32 cellular contexts compared by ENCODE assay signal in the genomic region with DNA sequence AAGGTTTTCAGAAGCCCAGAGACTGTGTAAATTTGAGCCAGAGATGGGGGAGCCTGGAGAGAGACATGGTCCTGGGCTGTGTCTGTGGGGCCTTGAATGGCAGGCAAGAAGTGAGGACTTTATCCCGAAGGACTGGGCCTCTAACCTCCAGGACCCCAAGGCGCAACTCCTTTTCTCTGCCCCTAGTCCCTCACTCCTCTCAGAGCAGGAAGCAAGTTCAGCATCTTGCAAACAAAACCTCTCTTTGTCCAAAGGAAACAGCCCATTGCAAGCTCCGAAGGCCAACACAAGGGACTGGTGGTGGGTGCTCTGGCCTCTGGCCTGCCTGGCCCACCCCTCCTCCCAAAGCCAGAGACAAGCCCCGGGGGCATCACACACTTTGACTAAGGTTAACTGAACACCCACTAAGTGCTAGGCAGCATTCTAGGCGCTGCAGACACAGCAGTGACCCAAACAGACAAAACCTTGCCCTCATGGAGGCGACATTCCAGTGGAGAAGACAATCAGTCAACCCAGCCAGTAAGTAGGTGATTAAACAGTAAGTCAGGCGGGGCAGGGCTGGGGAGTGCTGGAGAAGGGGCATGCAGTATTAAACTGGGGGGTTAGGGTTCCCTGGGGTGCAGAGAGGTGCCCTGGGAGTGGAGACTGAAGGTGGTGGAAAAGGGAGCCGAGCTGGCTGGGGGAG. TPM values are rescaled to one million over a fixed set of nuclear protein-coding genes. Genes with fewer than 3 reads are reported as not detected.
A peak's percentile ranks its signal among the peaks of the same experiment; 100 is the strongest.
DNase-seq lines count a peak whose midpoint lies in the region; ATAC-seq and TF ChIP-seq lines count a peak whose summit lies in the region.
"Had no signal": no experiment of that assay in that cellular context is flagged by ENCODE, and none has a peak within 500 bp of the region (broad histone marks: within the 10 kb centered on the region; RNA-seq: fewer than 3 reads in every experiment).

No MANE protein-coding gene starts in this region.

- H4K91ac ChIP-seq in neuronal stem cell (ENCODE audit: low read depth, low read length, poor library complexity): no peak overlapping the region

- H3K36me3 Mint-ChIP-seq in endodermal cell (ENCODE audit: low read depth): no peaks in the 10 kb centered on the region
- H3K36me3 Mint-ChIP-seq: activated naive CD8-positive, alpha-beta T cell treated with anti-CD3 and anti-CD28 coated beads, Interleukin-2, amount 10 ng/mL, durations not matched to agents 7 days and 5 days; CD4-positive, alpha-beta memory T cell; type B pancreatic cell had no signal

- no peak overlapping the region for H3K14ac ChIP-seq in neuronal stem cell (ENCODE audit: low read length)

- no peak overlapping the region for H2BK12ac ChIP-seq in neuronal stem cell (ENCODE audit: low read length)

- TF ChIP-seq CTCF in endodermal cell (conservative IDR thresholded peaks at IDR 0.05): no peak

- H3K36me3 ChIP-seq in BLaER1: no peaks in the 10 kb centered on the region
- no peaks in the 10 kb centered on the region for H3K36me3 ChIP-seq in Karpas-422 (ENCODE audit: insufficient read depth, low read length)
- no peaks in the 10 kb centered on the region for H3K36me3 ChIP-seq in endodermal cell (ENCODE audit: control insufficient read depth, insufficient read depth, low read length)
- H3K36me3 ChIP-seq in neuronal stem cell (replicated peaks in 1 of 2; ENCODE audit: control insufficient read depth in 2 of 2, insufficient read depth in 2 of 2, low read length in 2 of 2): no peaks in the 10 kb centered on the region
- H3K36me3 ChIP-seq: ascending aorta, left ventricle myocardium inferior had no signal

- H4K20me1 ChIP-seq in BLaER1: no peaks in the 10 kb centered on the region
- H4K20me1 ChIP-seq in Karpas-422 (ENCODE audit: insufficient read depth, low read depth, low read length): no peaks in the 10 kb centered on the region

- peaks cover 1% of the 10 kb centered on the region for H3K4me1 Mint-ChIP-seq in endodermal cell
- H3K4me1 Mint-ChIP-seq: activated naive CD8-positive, alpha-beta T cell treated with anti-CD3 and anti-CD28 coated beads, Interleukin-2, amount 10 ng/mL, durations not matched to agents 7 days and 5 days had no signal

- no peak overlapping the region for H3K4me3 Mint-ChIP-seq in endodermal cell
- H3K4me3 Mint-ChIP-seq: activated naive CD8-positive, alpha-beta T cell treated with anti-CD3 and anti-CD28 coated beads, Interleukin-2, amount 10 ng/mL, durations not matched to agents 7 days and 5 days; CD4-positive, alpha-beta memory T cell; T-helper 1 cell treated with Interleukin-12 subunit alpha and Interleukin-12 subunit beta and Interleukin-4 antibody, amounts not matched to agents 30 μg/mL and 1 μg/mL, for 36 hours; type B pancreatic cell had no signal

- H2BK5ac ChIP-seq in neuronal stem cell (ENCODE audit: low read length): peak overlapping the region; percentile 68

- H3K4ac ChIP-seq in neuronal stem cell (ENCODE audit: low read length): no peak overlapping the region

- H3K27ac Mint-ChIP-seq in endodermal cell: peak overlapping the region; percentile 61
- H3K27ac Mint-ChIP-seq: activated naive CD8-positive, alpha-beta T cell treated with anti-CD3 and anti-CD28 coated beads, Interleukin-2, amount 10 ng/mL, durations not matched to agents 7 days and 5 days; CD4-positive, alpha-beta memory T cell; T-helper 1 cell treated with Interleukin-12 subunit alpha and Interleukin-12 subunit beta and Interleukin-4 antibody, amounts not matched to agents 30 μg/mL and 1 μg/mL, for 36 hours; type B pancreatic cell had no signal

- H4K8ac ChIP-seq in neuronal stem cell (ENCODE audit: low read depth, low read length): no peak overlapping the region

- H3K4me1 ChIP-seq in BLaER1 (peaks cover 100% of the 10 kb centered on the region), Karpas-422 (ENCODE audit: low read length) (peaks cover 50% of the 10 kb centered on the region), endodermal cell (ENCODE audit: control insufficient read depth, insufficient read depth, low read length) (no peaks in the 10 kb centered on the region), neuronal stem cell (ENCODE audit: control insufficient read depth in 2 of 2, insufficient read depth in 1 of 2, low read depth in 1 of 2, low read length in 2 of 2) (no peaks in the 10 kb centered on the region)
- H3K4me1 ChIP-seq: ascending aorta, left ventricle myocardium inferior had no signal

- H3K27ac ChIP-seq in BLaER1: peak overlapping the region; percentile 90
- peak overlapping the region; percentile 98 for H3K27ac ChIP-seq in Karpas-422 (ENCODE audit: low read length)
- H3K27ac ChIP-seq in endodermal cell (ENCODE audit: low read depth, low read length): no peak overlapping the region
- H3K27ac ChIP-seq in neuronal stem cell (replicated peaks; ENCODE audit: low read length): no peak overlapping the region
- H3K27ac ChIP-seq: ascending aorta, left ventricle myocardium inferior had no signal

- no peak overlapping the region for H2AK5ac ChIP-seq in neuronal stem cell (ENCODE audit: low read depth, low read length)

- no peak overlapping the region for H2BK15ac ChIP-seq in neuronal stem cell (ENCODE audit: low read length)

- peak overlapping the region; percentile 68 for H2AFZ ChIP-seq in Karpas-422 (ENCODE audit: low read length)
- H2AFZ ChIP-seq in neuronal stem cell (ENCODE audit: low read length): no peak overlapping the region

- H3K79me1 ChIP-seq in neuronal stem cell (ENCODE audit: low read depth, low read length): no peaks in the 10 kb centered on the region

- ATAC-seq in GM21529 (IDR thresholded peaks at IDR 0.05; ENCODE audit: unreplicated experiment) (no peak), HG02642 (IDR thresholded peaks at IDR 0.05; ENCODE audit: poor library complexity, unreplicated experiment) (no peak), HG03432 (IDR thresholded peaks at IDR 0.05; ENCODE audit: unreplicated experiment) (no peak)

- H3K79me2 ChIP-seq in Karpas-422 (ENCODE audit: low read length): no peaks in the 10 kb centered on the region

- no peaks in the 10 kb centered on the region for H3K27me3 Mint-ChIP-seq in endodermal cell (ENCODE audit: insufficient read depth)
- H3K27me3 Mint-ChIP-seq: activated naive CD8-positive, alpha-beta T cell treated with anti-CD3 and anti-CD28 coated beads, Interleukin-2, amount 10 ng/mL, durations not matched to agents 7 days and 5 days; type B pancreatic cell had no signal

- H3K23ac ChIP-seq in neuronal stem cell (ENCODE audit: low read depth, low read length, poor library complexity): no peak overlapping the region

- H3K4me3 ChIP-seq in BLaER1 (0 out of 2 replicates have a peak overlapping the region, but pooled peaks have one; percentile 1), Karpas-422 (ENCODE audit: low read length) (no peak overlapping the region), endodermal cell (ENCODE audit: low read length) (no peak overlapping the region), neuronal stem cell (ENCODE audit: low read length in 2 of 2) (no peak overlapping the region)
- H3K4me3 ChIP-seq: ascending aorta, left ventricle myocardium inferior had no signal

- 83 to 89% methylated on average over 3 to 8 of the region's 8 CpGs for WGBS in endodermal cell (ENCODE audit: insufficient coverage in 1 of 2, insufficient read length in 1 of 2), 2 experiments
- no CpG with 5 or more reads among the region's 8 CpGs for WGBS in neuronal stem cell (ENCODE audit: extremely low coverage in 2 of 2, insufficient read length in 2 of 2, insufficient replicate concordance in 1 of 2), 2 donors

- H3K9ac ChIP-seq in BLaER1 (peak overlapping the region; percentile 47), Karpas-422 (ENCODE audit: low read length) (peak overlapping the region; percentile 58), endodermal cell (ENCODE audit: extremely low read depth, low read length, poor library complexity, severe bottlenecking) (no peak overlapping the region), neuronal stem cell (ENCODE audit: low read depth, low read length, poor library complexity) (no peak overlapping the region)
- H3K9ac ChIP-seq: SK-N-SH had no signal

- H3K4me2 ChIP-seq in BLaER1: peak overlapping the region; percentile 90
- peak overlapping the region; percentile 53 for H3K4me2 ChIP-seq in Karpas-422 (ENCODE audit: low read depth, low read length, poor library complexity, severe bottlenecking)
- H3K4me2 ChIP-seq in neuronal stem cell (ENCODE audit: insufficient read depth, low read length, poor library complexity, severe bottlenecking): no peak overlapping the region
- H3K4me2 ChIP-seq: SK-N-SH had no signal

- no peaks in the 10 kb centered on the region for H3K9me2 ChIP-seq in Karpas-422 (replicated peaks; ENCODE audit: insufficient read depth, low read length)
- H3K9me2 ChIP-seq: SK-N-SH had no signal

- no peaks in the 10 kb centered on the region for H3K27me3 ChIP-seq in BLaER1
- H3K27me3 ChIP-seq in Karpas-422 (ENCODE audit: low read length): no peaks in the 10 kb centered on the region
- H3K27me3 ChIP-seq in endodermal cell (ENCODE audit: control insufficient read depth, insufficient read depth, low read length, poor library complexity, severe bottlenecking): no peaks in the 10 kb centered on the region
- peaks cover 0 to 12% (median 3%) of the 10 kb centered on the region in 3 experiments for H3K27me3 ChIP-seq in neuronal stem cell (ENCODE audit: control insufficient read depth in 3 of 3, insufficient read depth in 3 of 3, low read depth in 1 of 3, low read length in 3 of 3)
- H3K27me3 ChIP-seq: ascending aorta had no signal

- H2BK120ac ChIP-seq in neuronal stem cell (ENCODE audit: low read depth, low read length): no peak overlapping the region

- no peaks in the 10 kb centered on the region for H3K9me3 ChIP-seq in BLaER1
- no peaks in the 10 kb centered on the region for H3K9me3 ChIP-seq in Karpas-422 (ENCODE audit: low read length)
- no peaks in the 10 kb centered on the region for H3K9me3 ChIP-seq in endodermal cell (ENCODE audit: control insufficient read depth, low read length)
- no peaks in the 10 kb centered on the region for H3K9me3 ChIP-seq in neuronal stem cell (replicated peaks in 1 of 2; ENCODE audit: control insufficient read depth in 2 of 2, insufficient read depth in 1 of 2, low read depth in 1 of 2, low read length in 2 of 2)
- H3K9me3 ChIP-seq: ascending aorta, left ventricle myocardium inferior, SK-N-SH had no signal

- no peak for DNase-seq in Karpas-422
- no peak for DNase-seq in endodermal cell
- no peak for DNase-seq in neuronal stem cell (ENCODE audit: low spot score)
- no peak for DNase-seq in LoVo (ENCODE audit: low spot score)
- DNase-seq: activated CD4-positive, alpha-beta T cell treated with anti-CD3 and anti-CD28 coated beads, Interleukin-2, amount 50 U/mL, for 4 hours; activated gamma-delta T cell treated with Interleukin-2 at 50 U/mL for 16 hours; activated naive CD8-positive, alpha-beta T cell treated with anti-CD3 and anti-CD28 coated beads, Interleukin-2, amount 10 ng/mL, durations not matched to agents 7 days and 5 days; activated T-cell treated with anti-CD3 and anti-CD28 coated beads, Interleukin-2, amount 50 U/mL, for 48 hours; CD4-positive, alpha-beta memory T cell; effector CD8-positive, alpha-beta T cell; erythroblast; glutamatergic neuron; HCEC 1CT; left ventricle myocardium inferior; NCI-H1092; NCI-H187 treated with DMSO at 0.1 percent for 48 hours; NCI-H2171 treated with DMSO at 0.1 percent for 48 hours; NCI-H524; occipital lobe; SK-N-SH; stimulated activated CD4-positive, alpha-beta T cell treated with anti-CD3 and anti-CD28 coated beads, Interleukin-4, amount 100 ng/mL, for 4 hours had no signal

- H3K9me3 Mint-ChIP-seq in endodermal cell: peaks cover 2% of the 10 kb centered on the region
- H3K9me3 Mint-ChIP-seq: activated naive CD8-positive, alpha-beta T cell treated with anti-CD3 and anti-CD28 coated beads, Interleukin-2, amount 10 ng/mL, durations not matched to agents 7 days and 5 days; CD4-positive, alpha-beta memory T cell; T-helper 1 cell treated with Interleukin-12 subunit alpha and Interleukin-12 subunit beta and Interleukin-4 antibody, amounts not matched to agents 30 μg/mL and 1 μg/mL, for 36 hours; type B pancreatic cell had no signal

- peak overlapping the region; percentile 36 for H3K18ac ChIP-seq in neuronal stem cell (ENCODE audit: low read length)

RNA-seq across cellular contexts. Expression of a gene that starts 31.4 kb away (rescaled TPM):
- total RNA-seq in Karpas-422 (2014; rRNA removed; shearing (Covaris generic); ENCODE audit: low replicate concordance): not detected in 2 replicates
- not detected for total RNA-seq in endodermal cell
- not detected for polyA plus RNA-seq in endodermal cell (2013, experiment 1 of 2)
- 0.99 TPM for polyA plus RNA-seq in endodermal cell (2013, experiment 2 of 2)
- 0.07 TPM for polyA plus RNA-seq in neuronal stem cell (2013, experiment 1 of 2)
- 0.12 TPM for polyA plus RNA-seq in neuronal stem cell (2013, experiment 2 of 2)
- total RNA-seq: activated naive CD8-positive, alpha-beta T cell treated with anti-CD3 and anti-CD28 coated beads, Interleukin-2, amount 10 ng/mL, durations not matched to agents 7 days and 5 days; ascending aorta; CD4-positive, alpha-beta memory T cell; occipital lobe; pulmonary artery endothelial cell had no signal
- polyA plus RNA-seq: CD4-positive, alpha-beta memory T cell; SK-N-SH had no signal

RNA-seq across cellular contexts. Expression of a gene that starts 42.7 kb away (rescaled TPM):
- total RNA-seq in Karpas-422 (2014; rRNA removed; shearing (Covaris generic); ENCODE audit: low replicate concordance): 0.11 TPM in 1 of 2 replicates, not detected in the other
- total RNA-seq in endodermal cell: 10 to 100 TPM; 29.0 to 49.6 TPM
- polyA plus RNA-seq in endodermal cell (2013, experiment 1 of 2): 2.7 TPM
- 2.8 TPM for polyA plus RNA-seq in endodermal cell (2013, experiment 2 of 2)
- polyA plus RNA-seq in neuronal stem cell (2013, experiment 1 of 2): 0.36 TPM
- 0.28 TPM for polyA plus RNA-seq in neuronal stem cell (2013, experiment 2 of 2)
- total RNA-seq: M059J, myocyte, occipital lobe, pulmonary artery endothelial cell had no signal

RNA-seq across cellular contexts. Expression of a gene that starts 50.6 kb away (rescaled TPM):
- 0.22 TPM in 1 of 2 replicates, not detected in the other for total RNA-seq in Karpas-422 (2014; rRNA removed; shearing (Covaris generic); ENCODE audit: low replicate concordance)
- total RNA-seq in endodermal cell: under 1 TPM; 0.27 to 0.37 TPM
- polyA plus RNA-seq in endodermal cell (2013, experiment 1 of 2): 8.4 TPM
- 7.0 TPM for polyA plus RNA-seq in endodermal cell (2013, experiment 2 of 2)
- 2.0 TPM for polyA plus RNA-seq in neuronal stem cell (2013, experiment 1 of 2)
- polyA plus RNA-seq in neuronal stem cell (2013, experiment 2 of 2): 1.8 TPM
- total RNA-seq: HT-29, M059J, pulmonary artery endothelial cell had no signal
- polyA plus RNA-seq: CD4-positive, alpha-beta memory T cell had no signal

RNA-seq across cellular contexts. Expression of a gene that starts 54.0 kb away (rescaled TPM):
- total RNA-seq in Karpas-422 (2014; rRNA removed; shearing (Covaris generic); ENCODE audit: low replicate concordance): 0.52 and 0.54 TPM in 2 replicates
- 1 to 10 TPM; 1.4 to 1.5 TPM for total RNA-seq in endodermal cell
- 1.7 TPM for polyA plus RNA-seq in endodermal cell (2013, experiment 1 of 2)
- 2.5 TPM for polyA plus RNA-seq in endodermal cell (2013, experiment 2 of 2)
- polyA plus RNA-seq in neuronal stem cell (2013, experiment 1 of 2): 2.8 TPM
- 2.8 TPM for polyA plus RNA-seq in neuronal stem cell (2013, experiment 2 of 2)

RNA-seq across cellular contexts. Expression of a gene that starts 54.4 kb away (rescaled TPM):
- total RNA-seq in Karpas-422 (2014; rRNA removed; shearing (Covaris generic); ENCODE audit: low replicate concordance): not detected in 2 replicates
- under 1 TPM in 1 of 2 donors, not detected in 1; 0.75 TPM for total RNA-seq in endodermal cell
- polyA plus RNA-seq in endodermal cell (2013, experiment 1 of 2): 2.1 TPM
- polyA plus RNA-seq in endodermal cell (2013, experiment 2 of 2): 5.6 TPM
- 0.85 TPM for polyA plus RNA-seq in neuronal stem cell (2013, experiment 1 of 2)
- 1.2 TPM for polyA plus RNA-seq in neuronal stem cell (2013, experiment 2 of 2)
- total RNA-seq: activated naive CD8-positive, alpha-beta T cell treated with anti-CD3 and anti-CD28 coated beads, Interleukin-2, amount 10 ng/mL, durations not matched to agents 7 days and 5 days; HT-29; M059J; occipital lobe had no signal

Comparison
In these comparisons a context has a peak if more than half of its experiments do, and no peak if none do; other contexts are left out.
1. H3K27ac ChIP-seq: peak in BLaER1 (single experiment) and Karpas-422 (single experiment); none in endodermal cell (single experiment) and neuronal stem cell (single experiment).
2. H3K9ac ChIP-seq: peak in BLaER1 (single experiment) and Karpas-422 (single experiment); none in endodermal cell (single experiment) and neuronal stem cell (single experiment).
3. RNA of a gene that starts 42.7 kb away (total RNA-seq): 29.0 to 49.6 TPM in endodermal cell; 0.11 TPM in Karpas-422; every median in the first group is over 10 times any median in the second.